Comparison of ENCODE assay signal across 28 cellular contexts in genomic region chr20:53205046-53205445, GRCh38.
"Had no signal": no experiment of that assay in that cellular context is flagged by ENCODE, and none has a peak within 500 bp of the region (broad histone marks: within the 10 kb centered on the region; RNA-seq: fewer than 3 reads in every experiment).

No MANE protein-coding gene starts in this region.

- ATAC-seq: heart right ventricle; left colon; natural killer cell; psoas muscle; right lobe of liver; stimulated activated memory B cell treated with anti-CD40 and anti-IgM and Interleukin-4, amounts not matched to agents 10 μg/mL and 1 μg/mL and 100 μg/mL, for 72 hours; upper lobe of right lung had no signal

- H3K4me1 ChIP-seq: heart right ventricle, left ventricle myocardium inferior, parathyroid adenoma, psoas muscle, right atrium auricular region, right lobe of liver, tibial artery, upper lobe of right lung had no signal

- H3K9me3 ChIP-seq: heart right ventricle, left ventricle myocardium inferior, neutrophil, psoas muscle, right atrium auricular region, right lobe of liver, stomach, tibial artery, upper lobe of right lung had no signal

- H3K27ac ChIP-seq: heart right ventricle, hepatocyte, left ventricle myocardium inferior, neural progenitor cell, neutrophil, parathyroid adenoma, psoas muscle, right atrium auricular region, right lobe of liver, stomach, tibial artery, upper lobe of right lung had no signal

- H3K27me3 ChIP-seq: heart right ventricle, hepatocyte, neural progenitor cell, right atrium auricular region, right lobe of liver, stomach, tibial artery had no signal

- H3K36me3 ChIP-seq: heart right ventricle, left ventricle myocardium inferior, neural progenitor cell, neutrophil, right atrium auricular region, right lobe of liver, stomach, tibial artery, upper lobe of right lung had no signal

- DNase-seq: heart right ventricle; kidney; left colon; left ventricle myocardium inferior; mesendoderm; naive B cell; natural killer cell; nephron progenitor cell; occipital lobe; psoas muscle; right lobe of liver; stimulated activated CD4-positive, alpha-beta T cell treated with anti-CD3 and anti-CD28 coated beads, Interleukin-1b, Interleukin-23, amount 100 ng/mL, for 48 hours; stimulated activated CD4-positive, alpha-beta T cell treated with anti-CD3 and anti-CD28 coated beads, Interleukin-2, amount 100 ng/mL, for 48 hours; stimulated activated CD4-positive, alpha-beta T cell treated with anti-CD3 and anti-CD28 coated beads, Interleukin-4, amount 100 ng/mL, for 4 hours; stimulated activated CD8-positive, alpha-beta memory T cell treated with anti-CD3 and anti-CD28 coated beads, Interleukin-4, amount 100 ng/mL, for 48 hours; stimulated activated naive CD4-positive, alpha-beta T cell treated with Interleukin-2 at 50 U/mL for 16 hours; stomach; tibial artery; trophoblast cell; upper lobe of right lung had no signal

- H3K4me3 ChIP-seq: heart right ventricle, hepatocyte, left ventricle myocardium inferior, lung, neural progenitor cell, psoas muscle, right atrium auricular region, right lobe of liver, smooth muscle cell, stomach, tibial artery, upper lobe of right lung had no signal
